In the genomic region with DNA sequence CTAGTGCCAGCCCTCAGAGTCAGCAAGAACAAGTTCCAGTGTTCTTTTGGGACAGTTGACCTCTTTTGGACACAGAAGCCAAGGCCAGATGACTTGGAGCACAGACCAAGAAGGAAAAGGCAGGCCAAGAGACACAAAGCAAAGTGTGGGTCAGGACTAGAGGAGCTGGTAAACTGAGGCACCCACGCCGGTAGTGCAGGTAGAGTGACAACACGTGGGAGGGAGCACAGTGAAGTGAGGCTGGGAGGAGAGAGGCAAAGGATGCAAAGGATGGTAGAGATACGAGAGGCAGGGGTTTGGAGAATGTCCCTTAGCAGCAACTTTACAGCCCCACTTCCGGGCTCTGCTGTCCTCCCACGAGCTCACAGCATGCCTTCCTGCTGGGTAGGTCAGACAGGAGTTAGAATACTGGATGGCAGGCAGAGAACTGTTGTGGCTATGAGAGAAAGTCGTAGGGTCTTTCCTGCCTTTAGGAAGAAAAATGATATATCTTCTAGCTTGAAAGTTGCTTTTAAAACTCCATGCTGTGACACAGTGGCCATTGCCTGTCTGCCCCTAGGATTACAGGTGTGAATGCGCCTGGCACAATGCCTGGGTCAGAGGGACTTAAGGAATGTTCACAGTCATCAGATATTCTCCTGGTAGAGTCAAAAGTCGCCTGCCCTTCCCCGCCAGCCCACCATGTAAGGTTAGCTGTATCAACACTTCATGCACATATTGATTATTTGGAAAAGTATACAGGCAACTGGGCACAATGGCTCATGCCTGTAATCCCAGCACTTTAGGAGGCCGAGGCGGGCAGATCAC, we compare ENCODE assay signal across 17 cellular contexts.
DNase-seq lines count a peak whose midpoint lies in the region; ATAC-seq, FAIRE-seq and TF ChIP-seq lines count a peak whose summit lies in the region.
"Had no signal": no experiment of that assay in that cellular context is flagged by ENCODE, and none has a peak within 500 bp of the region (broad histone marks: within the 10 kb centered on the region; RNA-seq: fewer than 3 reads in every experiment).

No MANE protein-coding gene starts in this region.

- no TSS peak for BruUV-seq in HepG2 (replicated peaks; lab: Mats Ljungman, UMichigan)

- H3K27me3 Mint-ChIP-seq in endodermal cell (ENCODE audit: insufficient read depth) (peaks cover 27% of the 10 kb centered on the region), nephron progenitor cell (ENCODE audit: low read depth, poor library complexity) (peaks cover 3% of the 10 kb centered on the region)

- no peaks in the 10 kb centered on the region for H3K79me1 ChIP-seq in mesenchymal stem cell (replicated peaks; ENCODE audit: low read length, poor library complexity, severe bottlenecking)

- H3K4me2 ChIP-seq in HepG2 (ENCODE audit: low read depth, low read length) (peak overlapping the region; percentile 65), mesenchymal stem cell (ENCODE audit: low read length, poor library complexity, severe bottlenecking) (no peak overlapping the region)
- H3K4me2 ChIP-seq: BLaER1 had no signal

- H3K36me3 ChIP-seq in HepG2 (replicated peaks in 1 of 2; ENCODE audit: control insufficient read depth in 1 of 2, insufficient read depth in 2 of 2, low read length in 2 of 2) (no peaks in the 10 kb centered on the region), right lobe of liver (no peaks in the 10 kb centered on the region), endodermal cell (ENCODE audit: control insufficient read depth, insufficient read depth, low read length) (no peaks in the 10 kb centered on the region), mesenchymal stem cell (ENCODE audit: control insufficient read depth in 1 of 2, insufficient read depth in 2 of 2, low read depth in 1 of 2, low read length in 2 of 2) (no peaks in the 10 kb centered on the region), upper lobe of left lung (no peaks in the 10 kb centered on the region)
- H3K36me3 ChIP-seq: BLaER1 had no signal

- ATAC-seq in HepG2 (peak; percentile 54; the same call in 2 of the 3 replicates), right lobe of liver (no peak), HG02938 (IDR thresholded peaks at IDR 0.05; ENCODE audit: unreplicated experiment) (no peak), HG03280 (IDR thresholded peaks at IDR 0.05; ENCODE audit: unreplicated experiment) (no peak), upper lobe of left lung (ENCODE audit: low FRiP score in 2 of 2) (no peak)

- no peak overlapping the region for H3K4me3 Mint-ChIP-seq in endodermal cell
- H3K4me3 Mint-ChIP-seq in nephron progenitor cell, result no peak overlapping the region

- H3K27me3 ChIP-seq in HepG2 (ENCODE audit: control insufficient read depth in 1 of 2, insufficient read depth in 2 of 2, low read length in 2 of 2) (no peaks in the 10 kb centered on the region; a peak in 1 of 5 replicates), right lobe of liver (no peaks in the 10 kb centered on the region), endodermal cell (ENCODE audit: control insufficient read depth, insufficient read depth, low read length, poor library complexity, severe bottlenecking) (peaks cover 7% of the 10 kb centered on the region), mesenchymal stem cell (ENCODE audit: control insufficient read depth in 1 of 2, insufficient read depth in 1 of 2, low read length in 2 of 2) (peaks cover 0 to 9% of the 10 kb centered on the region in 2 experiments), upper lobe of left lung (no peaks in the 10 kb centered on the region)
- H3K27me3 ChIP-seq: BLaER1 had no signal

- H2AFZ ChIP-seq in HepG2 (ENCODE audit: low read length), result no peak overlapping the region
- no peak overlapping the region for H2AFZ ChIP-seq in mesenchymal stem cell (ENCODE audit: low read depth, low read length)

- H3K27ac Mint-ChIP-seq in endodermal cell (no peak overlapping the region), nephron progenitor cell (peak overlapping the region; percentile 56)

- H3K4me3 ChIP-seq in HepG2 (replicated peaks in 1 of 3; ENCODE audit: insufficient read depth in 1 of 3, low read depth in 2 of 3, low read length in 3 of 3), result peak overlapping the region in 2 of 3 experiments; percentile 12 to 43; a peak in 3 of 6 replicates
- H3K4me3 ChIP-seq in right lobe of liver, result no peak overlapping the region
- no peak overlapping the region for H3K4me3 ChIP-seq in endodermal cell (ENCODE audit: low read length)
- no peak overlapping the region for H3K4me3 ChIP-seq in mesenchymal stem cell (ENCODE audit: insufficient read depth in 1 of 2, low read depth in 1 of 2, low read length in 2 of 2)
- no peak overlapping the region for H3K4me3 ChIP-seq in upper lobe of left lung
- H3K4me3 ChIP-seq: BLaER1 had no signal

- CTCF ChIA-PET in HepG2 (lab: Yijun Ruan, JAX; ENCODE audit: low intra/inter-chr PET ratio, low total read pairs), result no interaction called here

- TF ChIP-seq EP300 in HepG2 (IDR thresholded peaks at IDR 0.05; ENCODE audit: low read depth in 2 of 2, low read length in 2 of 2) (no peak), HepG2 (CRISPR knock-in tag; IDR thresholded peaks at IDR 0.05; ENCODE audit: borderline replicate concordance) (no peak), upper lobe of left lung (IDR thresholded peaks at IDR 0.05) (no peak)

- H2AK5ac ChIP-seq in mesenchymal stem cell (ENCODE audit: low read length, severe bottlenecking), result no peak overlapping the region

- H3K36me3 Mint-ChIP-seq in endodermal cell (ENCODE audit: low read depth) (no peaks in the 10 kb centered on the region), nephron progenitor cell (ENCODE audit: low read depth) (no peaks in the 10 kb centered on the region)

- H3K9me3 ChIP-seq in HepG2 (ENCODE audit: low read length) (no peaks in the 10 kb centered on the region), right lobe of liver (no peaks in the 10 kb centered on the region), endodermal cell (ENCODE audit: control insufficient read depth, low read length) (no peaks in the 10 kb centered on the region), mesenchymal stem cell (ENCODE audit: control insufficient read depth, low read length) (no peaks in the 10 kb centered on the region), upper lobe of left lung (no peaks in the 10 kb centered on the region)
- H3K9me3 ChIP-seq: BLaER1 had no signal

- DNase-seq in HepG2 (ENCODE audit: low spot score) (no peak), right lobe of liver (no peak), endodermal cell (peak; percentile 57), nephron progenitor cell (peak; percentile 10), mesenchymal stem cell (no peak), upper lobe of left lung (no peak)
- DNase-seq: KG1, NCI-H2029, NCI-H2171 treated with DMSO at 0.1 percent for 48 hours, NCI-H82, SIG-M5 had no signal

- H2BK12ac ChIP-seq in mesenchymal stem cell (ENCODE audit: low read length in 2 of 2), result no peak overlapping the region

- no peak overlapping the region for H4K91ac ChIP-seq in mesenchymal stem cell (ENCODE audit: low read length)

- POLR2A ChIA-PET in HepG2 (lab: Yijun Ruan, JAX), result no interaction called here

- H3K27ac ChIP-seq in HepG2 (ENCODE audit: extremely low read length, insufficient read depth, low read length) (no peak overlapping the region), right lobe of liver (no peak overlapping the region), endodermal cell (ENCODE audit: low read depth, low read length) (no peak overlapping the region), mesenchymal stem cell (ENCODE audit: low read length, poor library complexity, severe bottlenecking) (no peak overlapping the region), upper lobe of left lung (no peak overlapping the region)
- H3K27ac ChIP-seq: 22Rv1, BLaER1, HL-60 had no signal

- no peak overlapping the region for H4K8ac ChIP-seq in mesenchymal stem cell (ENCODE audit: low read length)

- H3K23ac ChIP-seq in mesenchymal stem cell (ENCODE audit: low read length in 2 of 2), result no peak overlapping the region

- WGBS in HepG2 (ENCODE audit: low lambda C conversion rate), result 22% methylated on average over 11 of the region's 12 CpGs
- 82% methylated on average over 11 of the region's 12 CpGs for WGBS in right lobe of liver (ENCODE audit: insufficient coverage, low coverage, low lambda C conversion rate, missing lambda C conversion rate)
- WGBS in endodermal cell (ENCODE audit: insufficient coverage in 1 of 2, insufficient read length in 1 of 2), 2 experiments, result 69 to 79% methylated on average over 6 to 12 of the region's 12 CpGs
- WGBS in mesenchymal stem cell, result 70% methylated on average over 10 of the region's 12 CpGs
- 81 to 84% methylated on average over 11 to 12 of the region's 12 CpGs for WGBS in upper lobe of left lung, 2 donors

- H3K9me3 Mint-ChIP-seq in endodermal cell, result no peaks in the 10 kb centered on the region
- H3K9me3 Mint-ChIP-seq in nephron progenitor cell, result no peaks in the 10 kb centered on the region

- in situ Hi-C loops in HepG2 (cut with HindIII; ENCODE audit: extremely low pct_ligation_motif_present, low pct_unique_long_range_greater_than_20kb), result no loop called here

- H2BK5ac ChIP-seq in mesenchymal stem cell (ENCODE audit: low read depth, low read length, poor library complexity, severe bottlenecking), result no peak overlapping the region

- no peaks in the 10 kb centered on the region for H3K79me2 ChIP-seq in HepG2 (ENCODE audit: insufficient read depth, low read length)

- TF ChIP-seq CTCF in HepG2 (CRISPR knock-in tag; IDR thresholded peaks at IDR 0.05), result no peak
- no peak for TF ChIP-seq CTCF in right lobe of liver (IDR thresholded peaks at IDR 0.05)
- no peak for TF ChIP-seq CTCF in endodermal cell (conservative IDR thresholded peaks at IDR 0.05)
- no peak for TF ChIP-seq CTCF in nephron progenitor cell (IDR thresholded peaks at IDR 0.05)
- no peak for TF ChIP-seq CTCF in upper lobe of left lung (IDR thresholded peaks at IDR 0.05)

- H3K4me1 ChIP-seq in HepG2 (ENCODE audit: insufficient read depth, low read length), result peaks cover 21% of the 10 kb centered on the region
- no peaks in the 10 kb centered on the region for H3K4me1 ChIP-seq in right lobe of liver
- H3K4me1 ChIP-seq in endodermal cell (ENCODE audit: control insufficient read depth, insufficient read depth, low read length), result peaks cover 3% of the 10 kb centered on the region
- peaks cover 2% of the 10 kb centered on the region for H3K4me1 ChIP-seq in mesenchymal stem cell (ENCODE audit: control insufficient read depth, insufficient read depth, low read depth, low read length)
- H3K4me1 ChIP-seq in upper lobe of left lung, result peaks cover 0 to 9% (median 0%) of the 10 kb centered on the region in 4 donors
- H3K4me1 ChIP-seq: BLaER1 had no signal

- TF ChIP-seq RAD21 in HepG2 (CRISPR knock-in tag; IDR thresholded peaks at IDR 0.05), result no peak

- H3K14ac ChIP-seq in mesenchymal stem cell (ENCODE audit: low read length in 2 of 2), result no peak overlapping the region

- FAIRE-seq in HepG2 (lab: Jason Lieb, UNC), result no peak
- FAIRE-seq: RCC 7860 had no signal

- H3K4me1 Mint-ChIP-seq in endodermal cell, result peaks cover 14% of the 10 kb centered on the region
- peaks cover 26% of the 10 kb centered on the region for H3K4me1 Mint-ChIP-seq in nephron progenitor cell

- intact Hi-C loops in HepG2 (cut with micrococcal nuclease; ENCODE audit: unreplicated experiment), result no loop called here
- intact Hi-C loops in right lobe of liver (cut with DNase I), result no loop called here

- H3K9ac ChIP-seq in HepG2 (ENCODE audit: insufficient read depth, low read depth, low read length) (no peak overlapping the region), endodermal cell (ENCODE audit: extremely low read depth, low read length, poor library complexity, severe bottlenecking) (no peak overlapping the region), mesenchymal stem cell (ENCODE audit: low read length) (no peak overlapping the region)
- H3K9ac ChIP-seq: BLaER1 had no signal

- no peaks in the 10 kb centered on the region for H4K20me1 ChIP-seq in HepG2 (ENCODE audit: insufficient read depth, low read length)
- H4K20me1 ChIP-seq: BLaER1 had no signal

- no peak overlapping the region for H2BK15ac ChIP-seq in mesenchymal stem cell (ENCODE audit: low read depth, poor library complexity, severe bottlenecking)

- no peak overlapping the region for H3K4ac ChIP-seq in mesenchymal stem cell (ENCODE audit: low read depth in 1 of 2, low read length in 2 of 2)

- H2BK120ac ChIP-seq in mesenchymal stem cell (ENCODE audit: low read depth, low read length), result no peak overlapping the region

- H3K18ac ChIP-seq in mesenchymal stem cell (ENCODE audit: low read depth in 1 of 2, low read length in 2 of 2), result no peak overlapping the region

- TF ChIP-seq POLR2A in HepG2 (IDR thresholded peaks at IDR 0.05; ENCODE audit: insufficient read depth in 1 of 2, low read depth in 2 of 2, low read length in 2 of 2) (no peak), right lobe of liver (IDR thresholded peaks at IDR 0.05) (no peak), upper lobe of left lung (IDR thresholded peaks at IDR 0.05) (no peak)

Comparison
In these comparisons a context has a peak if more than half of its experiments do, and no peak if none do; other contexts are left out.
1. H3K4me3 ChIP-seq: peak in HepG2 (2 of 3); none in right lobe of liver (0 of 3), endodermal cell (single experiment), mesenchymal stem cell (0 of 2) and upper lobe of left lung (0 of 4).
2. DNase-seq: peak in endodermal cell (single experiment) and nephron progenitor cell (single experiment); none in HepG2 (single experiment), right lobe of liver (0 of 3), mesenchymal stem cell (single experiment) and upper lobe of left lung (0 of 2).